In the genomic region with DNA sequence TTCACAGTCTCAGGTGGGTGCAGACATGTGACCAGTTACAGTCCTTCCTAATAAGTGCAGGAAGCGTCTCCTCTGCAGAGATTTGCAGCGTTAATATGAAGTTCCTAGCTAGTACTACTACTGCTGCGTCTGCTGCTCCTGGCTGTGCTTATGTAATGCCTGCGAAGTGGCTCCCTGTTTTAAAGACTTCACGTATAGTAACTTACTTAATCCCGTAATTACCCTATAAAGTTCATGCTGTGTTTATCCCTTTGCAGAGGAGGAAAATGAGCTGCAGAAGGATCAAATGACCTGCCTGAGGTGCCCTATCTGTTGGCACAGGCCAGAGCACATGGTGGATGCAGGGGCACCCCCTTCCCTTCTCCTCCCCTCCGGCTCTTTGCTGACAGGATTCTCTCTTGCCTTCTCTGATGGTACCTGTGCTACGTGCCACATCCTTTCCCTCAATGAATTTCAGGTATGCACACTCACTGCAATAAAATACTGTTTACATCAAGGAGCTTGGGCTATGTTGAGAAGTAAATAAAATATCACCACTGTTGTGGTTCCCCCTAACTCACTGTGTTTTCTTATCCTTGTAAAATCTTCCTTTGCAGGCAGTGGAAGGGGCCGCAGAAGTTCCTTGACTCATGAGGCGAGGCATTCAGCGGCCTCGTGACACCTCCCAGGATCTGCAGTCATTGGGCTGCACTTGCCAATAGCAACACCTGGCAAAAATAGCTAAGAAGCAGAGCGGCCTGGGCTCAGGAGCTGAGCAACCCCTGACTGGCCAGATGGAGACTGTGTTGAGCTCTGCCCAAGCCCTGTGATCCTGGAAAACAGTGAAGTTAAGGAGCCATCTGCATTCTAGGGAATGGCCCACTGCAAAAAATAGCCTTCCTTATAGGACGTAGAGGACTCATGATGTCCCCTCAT, we compare ENCODE assay signal across 15 cellular contexts.
DNase-seq lines count a peak whose midpoint lies in the region; ATAC-seq, FAIRE-seq and TF ChIP-seq lines count a peak whose summit lies in the region.
"Had no signal": no experiment of that assay in that cellular context is flagged by ENCODE, and none has a peak within 500 bp of the region (broad histone marks: within the 10 kb centered on the region; RNA-seq: fewer than 3 reads in every experiment).

No MANE protein-coding gene starts in this region.

- no peak overlapping the region for H3K4me2 ChIP-seq in GM23248 (ENCODE audit: unreplicated experiment)

- no peak overlapping the region for H3K9ac ChIP-seq in GM23248

- in situ Hi-C loops in GM23248 (cut with MboI) = loop anchor here (10.0 kb wide), 1 partner anchor 183 kb away; no protein-coding TSS in a partner anchor
- in situ Hi-C loops in transverse colon (cut with MboI; ENCODE audit: low pct_ligation_motif_present in 1 of 4, low pct_unique_long_range_greater_than_20kb in 1 of 4, low sequenced_read_pairs in 3 of 4) = loop anchor here in 1 of 4 donors (25.0 kb wide), 1 partner anchor 135 kb away; no protein-coding TSS in a partner anchor

- CTCF ChIA-PET in Calu3 (lab: Charles Lee) = no interaction called here

- H3K9me2 ChIP-seq in GM23248 (ENCODE audit: insufficient read depth) = no peaks in the 10 kb centered on the region

- no peaks in the 10 kb centered on the region for H3K4me1 ChIP-seq in GM23248 (ENCODE audit: insufficient read depth)
- no peaks in the 10 kb centered on the region for H3K4me1 ChIP-seq in transverse colon

- H3K27me3 ChIP-seq in GM23248 (replicated peaks; ENCODE audit: insufficient read depth) (peaks cover 10% of the 10 kb centered on the region; the same call in 1 of the 2 replicates), WERI-Rb-1 (ENCODE audit: insufficient read depth, low read depth, severe bottlenecking) (peaks cover 3% of the 10 kb centered on the region), transverse colon (no peaks in the 10 kb centered on the region)

- no peak for TF ChIP-seq EP300 in transverse colon (IDR thresholded peaks at IDR 0.05; ENCODE audit: low read depth)

- H3K4me1 Mint-ChIP-seq in Calu3 (ENCODE audit: low read depth, unreplicated experiment) = no peaks in the 10 kb centered on the region
- H3K4me1 Mint-ChIP-seq: naive thymus-derived CD4-positive, alpha-beta T cell had no signal

- no peaks in the 10 kb centered on the region for H3K36me3 Mint-ChIP-seq in Calu3 (ENCODE audit: insufficient read depth, unreplicated experiment)
- H3K36me3 Mint-ChIP-seq: naive thymus-derived CD4-positive, alpha-beta T cell had no signal

- no peaks in the 10 kb centered on the region for H4K20me1 ChIP-seq in GM23248 (ENCODE audit: insufficient read depth)

- no TSS peak for BruUV-seq in Calu3 (replicated peaks; lab: Mats Ljungman, UMichigan)

- H3K27me3 Mint-ChIP-seq in Calu3 (ENCODE audit: unreplicated experiment) = peaks cover 25% of the 10 kb centered on the region

- H3K4me3 ChIP-seq in GM23248 (no peak overlapping the region), WERI-Rb-1 (ENCODE audit: low read depth, low read length) (peak overlapping the region; percentile 2; the same call in 1 of the 2 replicates), transverse colon (no peak overlapping the region)

- TF ChIP-seq CTCF in WERI-Rb-1 (IDR thresholded peaks at IDR 0.05; ENCODE audit: low read depth, low read length) = no peak
- no peak for TF ChIP-seq CTCF in transverse colon (IDR thresholded peaks at IDR 0.05)
- no peak for TF ChIP-seq CTCF in Calu3 (IDR thresholded peaks at IDR 0.05; ENCODE audit: unreplicated experiment)

- no peak for ATAC-seq in HG02852 (IDR thresholded peaks at IDR 0.05; ENCODE audit: unreplicated experiment)
- ATAC-seq: naive thymus-derived CD4-positive, alpha-beta T cell had no signal

- intact Hi-C loops in transverse colon (cut with DNase I; ENCODE audit: low total_unique reads) = no loop called here
- intact Hi-C loops in Calu3 (cut with micrococcal nuclease; ENCODE audit: unreplicated experiment) = no loop called here

- H3K4me3 Mint-ChIP-seq in Calu3 (ENCODE audit: low read depth, unreplicated experiment) = no peak overlapping the region
- H3K4me3 Mint-ChIP-seq: activated T-cell treated with anti-CD3 and anti-CD28 coated beads, Interleukin-2, amount 50 U/mL, for 24 hours; naive thymus-derived CD4-positive, alpha-beta T cell had no signal

- WGBS in GM23248 (ENCODE audit: low coverage in 1 of 2, low lambda C conversion rate in 2 of 2, missing lambda C conversion rate in 2 of 2), 2 experiments = 23 to 33% methylated on average over 14 of the region's 14 CpGs
- 56 to 83% methylated on average over 4 to 14 of the region's 14 CpGs for WGBS in transverse colon (ENCODE audit: low coverage in 1 of 2), 2 donors

- H3K9me3 ChIP-seq in GM23248 (ENCODE audit: low read depth) (no peaks in the 10 kb centered on the region), WERI-Rb-1 (ENCODE audit: severe bottlenecking) (no peaks in the 10 kb centered on the region), transverse colon (no peaks in the 10 kb centered on the region)

- no peaks in the 10 kb centered on the region for H3K9me3 Mint-ChIP-seq in Calu3 (ENCODE audit: low read depth, unreplicated experiment)
- H3K9me3 Mint-ChIP-seq: activated T-cell treated with anti-CD3 and anti-CD28 coated beads, Interleukin-2, amount 50 U/mL, for 24 hours had no signal

- no peak overlapping the region for H2AFZ ChIP-seq in GM23248

- H3K27ac ChIP-seq in GM23248 (no peak overlapping the region), WERI-Rb-1 (no peak overlapping the region), transverse colon (no peak overlapping the region)

- H3K36me3 ChIP-seq in GM23248 (ENCODE audit: low read depth) (no peaks in the 10 kb centered on the region), WERI-Rb-1 (no peaks in the 10 kb centered on the region), transverse colon (no peaks in the 10 kb centered on the region)

- DNase-seq in GM23248 (peak; percentile 72), WERI-Rb-1 (peak; percentile 51), iris pigment epithelial cell (ENCODE audit: low read depth) (peak; percentile 1), transverse colon (peak; percentile 7), urothelium cell line (ENCODE audit: low spot score) (no peak), Calu3 (no peak)
- DNase-seq: activated CD4-positive, alpha-beta T cell treated with anti-CD3 and anti-CD28 coated beads for 4 hours; activated T-cell treated with anti-CD3 and anti-CD28 coated beads, Interleukin-2, amount 50 U/mL, for 24 hours; naive thymus-derived CD4-positive, alpha-beta T cell; NCI-H1417; NCI-H510A treated with DMSO at 0.1 percent for 48 hours; stimulated activated naive CD4-positive, alpha-beta T cell treated with Interleukin-2 at 50 U/mL for 16 hours had no signal

- no peak for TF ChIP-seq POLR2A in transverse colon (IDR thresholded peaks at IDR 0.05)

- no peaks in the 10 kb centered on the region for H3F3A ChIP-seq in GM23248 (ENCODE audit: insufficient read depth)

- H3K27ac Mint-ChIP-seq in Calu3 (ENCODE audit: unreplicated experiment) = no peak overlapping the region
- H3K27ac Mint-ChIP-seq: activated T-cell treated with anti-CD3 and anti-CD28 coated beads, Interleukin-2, amount 50 U/mL, for 24 hours; naive thymus-derived CD4-positive, alpha-beta T cell had no signal

- no peaks in the 10 kb centered on the region for H3K79me2 ChIP-seq in GM23248 (ENCODE audit: insufficient read depth)

- no peak for FAIRE-seq in urothelium cell line (lab: Jason Lieb, UNC)
- FAIRE-seq: D721Med, frontal cortex had no signal

Comparison
In these comparisons a context has a peak if more than half of its experiments do, and no peak if none do; other contexts are left out.
1. DNase-seq: peak in GM23248 (single experiment), WERI-Rb-1 (single experiment), iris pigment epithelial cell (single experiment) and transverse colon (single experiment); none in urothelium cell line (single experiment) and Calu3 (single experiment).